ENCODE assay signal across 9 cellular contexts in the genomic region with DNA sequence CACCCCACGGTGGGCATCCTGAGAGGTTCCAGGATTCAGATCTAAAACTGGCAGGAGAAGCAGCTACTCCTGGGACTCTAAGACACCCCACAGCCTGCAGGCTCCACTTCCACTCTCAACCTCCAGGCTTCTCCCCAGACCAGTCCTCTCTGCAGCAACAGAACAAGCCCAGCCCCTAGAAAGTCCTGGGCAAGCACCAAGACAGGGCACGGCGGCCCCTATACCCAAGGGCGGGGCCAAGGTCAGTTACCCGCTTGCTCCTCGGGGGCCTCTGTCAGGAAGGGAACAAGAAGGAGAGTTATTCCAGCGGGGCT.
A peak's percentile ranks its signal among the peaks of the same experiment; 100 is the strongest.
DNase-seq lines count a peak whose midpoint lies in the region; ATAC-seq and TF ChIP-seq lines count a peak whose summit lies in the region.
"Had no signal": no experiment of that assay in that cellular context is flagged by ENCODE, and none has a peak within 500 bp of the region (broad histone marks: within the 10 kb centered on the region; RNA-seq: fewer than 3 reads in every experiment).

No MANE protein-coding gene starts in this region.

- H3K4me1 Mint-ChIP-seq in HFFc6 (ENCODE audit: low read depth) (no peaks in the 10 kb centered on the region; the same call in 1 of the 2 replicates), nephron progenitor cell (peaks cover 19% of the 10 kb centered on the region)
- H3K4me1 Mint-ChIP-seq in central memory CD8-positive, alpha-beta T cell, result peaks cover 13% of the 10 kb centered on the region

- DNase-seq in DMS53 (lab: John Stamatoyannopoulos, UW), result peak; percentile 45
- no peak for DNase-seq in DMS53 treated with DMSO at 0.1 percent for 48 hours (lab: John Stamatoyannopoulos, UW; ENCODE audit: unreplicated experiment)
- DNase-seq in HFFc6, result no peak
- DNase-seq in central memory CD8-positive, alpha-beta T cell (ENCODE audit: low spot score in 2 of 2), result no peak
- DNase-seq in nephron progenitor cell, result no peak
- DNase-seq in NCI-H69 (lab: John Stamatoyannopoulos, UW), result no peak
- DNase-seq in NCI-H82 (lab: John Stamatoyannopoulos, UW), result no peak

- H3K36me3 Mint-ChIP-seq in HFFc6 (ENCODE audit: low read depth) (peaks cover 10% of the 10 kb centered on the region), nephron progenitor cell (ENCODE audit: low read depth) (peaks cover 7% of the 10 kb centered on the region)
- peaks cover 27% of the 10 kb centered on the region for H3K36me3 Mint-ChIP-seq in central memory CD8-positive, alpha-beta T cell (ENCODE audit: insufficient read depth)

- peak; percentile 19 for ATAC-seq in central memory CD8-positive, alpha-beta T cell (replicated peaks; ENCODE audit: extremely low read depth, poor library complexity, severe bottlenecking)
- no peak for ATAC-seq in GM19397 (IDR thresholded peaks at IDR 0.05; ENCODE audit: unreplicated experiment)

- H3K27ac Mint-ChIP-seq in HFFc6 (no peak overlapping the region), nephron progenitor cell (no peak overlapping the region)
- H3K27ac Mint-ChIP-seq in central memory CD8-positive, alpha-beta T cell (ENCODE audit: low read depth), result no peak overlapping the region
- H3K27ac Mint-ChIP-seq: activated naive CD8-positive, alpha-beta T cell had no signal

- TF ChIP-seq CTCF in HFFc6 (IDR thresholded peaks at IDR 0.05) (peak; percentile 77), nephron progenitor cell (IDR thresholded peaks at IDR 0.05) (peak; percentile 44)

- H3K4me3 Mint-ChIP-seq in HFFc6 (no peak overlapping the region), nephron progenitor cell (no peak overlapping the region)
- H3K4me3 Mint-ChIP-seq in central memory CD8-positive, alpha-beta T cell, result no peak overlapping the region
- H3K4me3 Mint-ChIP-seq: activated naive CD8-positive, alpha-beta T cell had no signal

- H3K9me3 Mint-ChIP-seq in HFFc6 (no peaks in the 10 kb centered on the region), nephron progenitor cell (no peaks in the 10 kb centered on the region)
- H3K9me3 Mint-ChIP-seq in central memory CD8-positive, alpha-beta T cell, result no peaks in the 10 kb centered on the region

- H3K27me3 Mint-ChIP-seq in HFFc6 (ENCODE audit: insufficient read depth) (peaks cover 4% of the 10 kb centered on the region; the same call in 1 of the 2 replicates), nephron progenitor cell (ENCODE audit: low read depth, poor library complexity) (no peaks in the 10 kb centered on the region)
- H3K27me3 Mint-ChIP-seq in central memory CD8-positive, alpha-beta T cell, result no peaks in the 10 kb centered on the region
- H3K27me3 Mint-ChIP-seq: activated naive CD8-positive, alpha-beta T cell had no signal
